ENCODE assay signal across 2 cellular contexts in genomic region chr20:22522701-22523100, GRCh38.
TF ChIP-seq lines count a peak whose summit lies in the region.

No MANE protein-coding gene starts in this region.

TF ChIP-seq in A549, 52 proteins besides CTCF, POLR2A, EP300 and RAD21 (continued from another document):
- TF ChIP-seq ELK1 (IDR thresholded peaks at IDR 0.05; ENCODE audit: low read depth, low read length) (no peak), SREBF2 (IDR thresholded peaks at IDR 0.05) (no peak), CBX2 (IDR thresholded peaks at IDR 0.05; ENCODE audit: borderline replicate concordance, low read depth) (no peak), KDM5A (IDR thresholded peaks at IDR 0.05) (no peak), SMC3 (IDR thresholded peaks at IDR 0.05) (no peak)

TF ChIP-seq in liver, 16 proteins besides CTCF, POLR2A, EP300 and RAD21 (continued from another document):
- TF ChIP-seq ZBTB33 (IDR thresholded peaks at IDR 0.05) (no peak), FOXA1 (IDR thresholded peaks at IDR 0.05) (no peak), YY1 (IDR thresholded peaks at IDR 0.05) (no peak), EGR1 (IDR thresholded peaks at IDR 0.05; ENCODE audit: low read depth in 2 of 2) (no peak), HNF4G (IDR thresholded peaks at IDR 0.05) (no peak), TAF1 (conservative IDR thresholded peaks at IDR 0.05) (no peak)
